24 cellular contexts compared by ENCODE assay signal in genomic region chr20:32855387-32855786, GRCh38. TPM values are rescaled to one million over a fixed set of nuclear protein-coding genes. Genes with fewer than 3 reads are reported as not detected.
A peak's percentile ranks its signal among the peaks of the same experiment; 100 is the strongest.
DNase-seq lines count a peak whose midpoint lies in the region; ATAC-seq and TF ChIP-seq lines count a peak whose summit lies in the region.
"Had no signal": no experiment of that assay in that cellular context is flagged by ENCODE, and none has a peak within 500 bp of the region (broad histone marks: within the 10 kb centered on the region; RNA-seq: fewer than 3 reads in every experiment).

No MANE protein-coding gene starts in this region.

- peaks cover 30% of the 10 kb centered on the region for H3K36me3 Mint-ChIP-seq in activated CD8-positive, alpha-beta memory T cell treated with anti-CD3 and anti-CD28 coated beads, Interleukin-2, amount 10 ng/mL, durations not matched to agents 7 days and 5 days
- H3K36me3 Mint-ChIP-seq in H9 (ENCODE audit: insufficient read depth in 1 of 3, low read depth in 3 of 3) = peaks cover 4 to 48% (median 24%) of the 10 kb centered on the region in 3 experiments; a peak in 5 of 7 replicates
- H3K36me3 Mint-ChIP-seq in activated T-helper 17 cell treated with anti-CD3 and anti-CD28 coated beads, Interleukin-2, amount 50 U/mL, for 72 hours (ENCODE audit: low read depth) = peaks cover 87% of the 10 kb centered on the region
- peaks cover 36% of the 10 kb centered on the region for H3K36me3 Mint-ChIP-seq in nephron progenitor cell (ENCODE audit: low read depth)

- H4K8ac ChIP-seq in H9 (replicated peaks; ENCODE audit: insufficient read length, low read depth, low read length) = no peak overlapping the region

- no peak overlapping the region for H4K91ac ChIP-seq in H9 (ENCODE audit: insufficient read length, low read depth, low read length)

- H3K23me2 ChIP-seq in H9 (ENCODE audit: insufficient read length, low read depth, low read length, poor library complexity, severe bottlenecking) = no peaks in the 10 kb centered on the region

- H3K4ac ChIP-seq in H9 (ENCODE audit: low read depth, low read length) = no peak overlapping the region

- no peaks in the 10 kb centered on the region for H3K27me3 Mint-ChIP-seq in activated CD8-positive, alpha-beta memory T cell treated with anti-CD3 and anti-CD28 coated beads, Interleukin-2, amount 10 ng/mL, durations not matched to agents 7 days and 5 days
- H3K27me3 Mint-ChIP-seq in H9 (ENCODE audit: low read depth) = no peaks in the 10 kb centered on the region
- H3K27me3 Mint-ChIP-seq in activated T-helper 17 cell treated with anti-CD3 and anti-CD28 coated beads, Interleukin-2, amount 50 U/mL, for 72 hours = no peaks in the 10 kb centered on the region
- no peaks in the 10 kb centered on the region for H3K27me3 Mint-ChIP-seq in nephron progenitor cell (ENCODE audit: low read depth, poor library complexity)

- H3K27ac Mint-ChIP-seq in activated CD8-positive, alpha-beta memory T cell treated with anti-CD3 and anti-CD28 coated beads, Interleukin-2, amount 10 ng/mL, durations not matched to agents 7 days and 5 days = peak overlapping the region; percentile 27
- peak overlapping the region; percentile 2 to 64 (median 54); a peak in 5 of 7 replicates for H3K27ac Mint-ChIP-seq in H9
- peak overlapping the region; percentile 87 for H3K27ac Mint-ChIP-seq in activated T-helper 17 cell treated with anti-CD3 and anti-CD28 coated beads, Interleukin-2, amount 50 U/mL, for 72 hours
- H3K27ac Mint-ChIP-seq in nephron progenitor cell = peak overlapping the region; percentile 54
- H3K27ac Mint-ChIP-seq: T-helper 1 cell treated with Interleukin-12 subunit alpha and Interleukin-12 subunit beta and Interleukin-4 antibody, amounts not matched to agents 30 μg/mL and 1 μg/mL, for 36 hours had no signal

- peaks cover 20% of the 10 kb centered on the region for H3K4me1 Mint-ChIP-seq in activated CD8-positive, alpha-beta memory T cell treated with anti-CD3 and anti-CD28 coated beads, Interleukin-2, amount 10 ng/mL, durations not matched to agents 7 days and 5 days
- H3K4me1 Mint-ChIP-seq in H9 (peaks cover 34 to 37% of the 10 kb centered on the region in 2 experiments), nephron progenitor cell (peaks cover 39% of the 10 kb centered on the region)
- H3K4me1 Mint-ChIP-seq in activated T-helper 17 cell treated with anti-CD3 and anti-CD28 coated beads, Interleukin-2, amount 50 U/mL, for 72 hours = peaks cover 9% of the 10 kb centered on the region

- CTCF ChIA-PET in activated CD8-positive, alpha-beta memory T cell treated with anti-CD3 and anti-CD28 coated beads, Interleukin-2, amount 10 ng/mL, durations not matched to agents 7 days and 5 days (lab: Charles Lee) = interaction anchor here (0.7 kb wide), 1 partner anchor 739 kb away, joined by 3 read pairs; no protein-coding TSS in a partner anchor

- no peaks in the 10 kb centered on the region for H3K9me3 Mint-ChIP-seq in activated CD8-positive, alpha-beta memory T cell treated with anti-CD3 and anti-CD28 coated beads, Interleukin-2, amount 10 ng/mL, durations not matched to agents 7 days and 5 days (ENCODE audit: low read depth)
- no peaks in the 10 kb centered on the region for H3K9me3 Mint-ChIP-seq in H9
- no peaks in the 10 kb centered on the region for H3K9me3 Mint-ChIP-seq in activated T-helper 17 cell treated with anti-CD3 and anti-CD28 coated beads, Interleukin-2, amount 50 U/mL, for 72 hours
- no peaks in the 10 kb centered on the region for H3K9me3 Mint-ChIP-seq in nephron progenitor cell
- H3K9me3 Mint-ChIP-seq: T-helper 1 cell treated with Interleukin-12 subunit alpha and Interleukin-12 subunit beta and Interleukin-4 antibody, amounts not matched to agents 30 μg/mL and 1 μg/mL, for 36 hours had no signal

- H2BK120ac ChIP-seq in H9 (ENCODE audit: low read depth, low read length, poor library complexity, severe bottlenecking) = no peak overlapping the region

- H2AK5ac ChIP-seq in H9 (ENCODE audit: insufficient read length, low read length) = no peak overlapping the region

- H2BK12ac ChIP-seq in H9 (ENCODE audit: insufficient read length, low read depth, low read length) = no peak overlapping the region

- no peak overlapping the region for H4K5ac ChIP-seq in H9 (ENCODE audit: insufficient read length, low read depth, low read length)

- no peaks in the 10 kb centered on the region for H3K27me3 ChIP-seq in H9 (ENCODE audit: insufficient read depth, low read length)
- H3K27me3 ChIP-seq: right atrium auricular region, SJSA1, suprapubic skin, vagina had no signal

- no peak for DNase-seq in activated CD8-positive, alpha-beta memory T cell treated with anti-CD3 and anti-CD28 coated beads, Interleukin-2, amount 10 ng/mL, durations not matched to agents 7 days and 5 days
- DNase-seq in activated CD8-positive, alpha-beta memory T cell treated with anti-CD3 and anti-CD28 coated beads, Interleukin-2, amount 50 U/mL, for 48 hours = no peak
- DNase-seq in H9 (no peak), nephron progenitor cell (no peak), SHP77 (lab: John Stamatoyannopoulos, UW) (no peak), head of caudate nucleus (no peak)
- DNase-seq: ACHN; activated CD8-positive, alpha-beta memory T cell treated with anti-CD3 and anti-CD28 coated beads for 24 hours; DMS53; kidney; NCI-H2227 treated with DMSO at 0.1 percent for 48 hours; NCI-H748 treated with DMSO at 0.1 percent for 48 hours; PC-3; stimulated activated CD8-positive, alpha-beta memory T cell treated with anti-CD3 and anti-CD28 coated beads, Interleukin-4, amount 100 ng/mL, for 48 hours had no signal

- no peak overlapping the region for H3K23ac ChIP-seq in H9 (ENCODE audit: insufficient read length, low read depth, low read length)

- H3K79me2 ChIP-seq in H9 (ENCODE audit: insufficient read depth, low read length) = no peaks in the 10 kb centered on the region

- no peaks in the 10 kb centered on the region for H4K20me1 ChIP-seq in H9 (ENCODE audit: control insufficient read depth, insufficient read depth, insufficient read length)

- no peaks in the 10 kb centered on the region for H3K9me3 ChIP-seq in H9 (ENCODE audit: control insufficient read depth, low read depth, low read length)
- H3K9me3 ChIP-seq: right atrium auricular region, SJSA1, suprapubic skin, vagina had no signal

- H3K9ac ChIP-seq in H9 (ENCODE audit: extremely low read depth, insufficient read length, low read length) = no peak overlapping the region

- H2BK5ac ChIP-seq in H9 (ENCODE audit: insufficient read length, low read length) = no peak overlapping the region

- H2BK20ac ChIP-seq in H9 (ENCODE audit: low read depth, low read length, poor library complexity, severe bottlenecking) = no peak overlapping the region

- no peak overlapping the region for H2AFZ ChIP-seq in H9 (ENCODE audit: low read length)

- peaks cover 14% of the 10 kb centered on the region; the same call in 1 of the 2 replicates for H3K4me1 ChIP-seq in H9 (ENCODE audit: insufficient read depth, low read length)
- H3K4me1 ChIP-seq: right atrium auricular region, SJSA1, vagina had no signal

- WGBS in H9 (ENCODE audit: extremely low coverage, insufficient read length, low lambda C conversion rate) = no CpG with 5 or more reads among the region's 7 CpGs

- intact Hi-C loops in head of caudate nucleus (cut with DNase I) = no loop called here

- H3K4me2 ChIP-seq in H9 (ENCODE audit: insufficient read depth, insufficient read length, low read length) = no peak overlapping the region

- TF ChIP-seq CTCF in H9 (conservative IDR thresholded peaks at IDR 0.05) = no peak
- TF ChIP-seq CTCF in nephron progenitor cell (IDR thresholded peaks at IDR 0.05) = no peak

- H3K4me3 Mint-ChIP-seq in activated CD8-positive, alpha-beta memory T cell treated with anti-CD3 and anti-CD28 coated beads, Interleukin-2, amount 10 ng/mL, durations not matched to agents 7 days and 5 days = no peak overlapping the region
- H3K4me3 Mint-ChIP-seq in H9 (no peak overlapping the region), nephron progenitor cell (no peak overlapping the region)
- H3K4me3 Mint-ChIP-seq in activated T-helper 17 cell treated with anti-CD3 and anti-CD28 coated beads, Interleukin-2, amount 50 U/mL, for 72 hours = peak overlapping the region; percentile 41
- H3K4me3 Mint-ChIP-seq: T-helper 1 cell treated with Interleukin-12 subunit alpha and Interleukin-12 subunit beta and Interleukin-4 antibody, amounts not matched to agents 30 μg/mL and 1 μg/mL, for 36 hours had no signal

- H3T11ph ChIP-seq in H9 (ENCODE audit: low read length) = no peak overlapping the region

- H3K27ac ChIP-seq in H9 (ENCODE audit: insufficient read length, low read depth, low read length) = no peak overlapping the region
- H3K27ac ChIP-seq: right atrium auricular region, SJSA1, suprapubic skin, vagina, VCaP had no signal

- H3K79me1 ChIP-seq in H9 (ENCODE audit: insufficient read depth, low read depth, low read length, poor library complexity, severe bottlenecking) = no peaks in the 10 kb centered on the region

- no peak overlapping the region for H3K14ac ChIP-seq in H9 (ENCODE audit: insufficient read depth, low read length)

- H3K18ac ChIP-seq in H9 (ENCODE audit: insufficient read length, low read depth, low read length) = no peak overlapping the region

- H3K56ac ChIP-seq in H9 (ENCODE audit: insufficient read length, low read depth, low read length) = no peak overlapping the region

- no peak for ATAC-seq in activated CD8-positive, alpha-beta memory T cell treated with anti-CD3 and anti-CD28 coated beads, Interleukin-2, amount 10 ng/mL, durations not matched to agents 7 days and 5 days
- no peak for ATAC-seq in activated T-helper 17 cell treated with anti-CD3 and anti-CD28 coated beads, Interleukin-2, amount 50 U/mL, for 72 hours (replicated peaks)
- no peak for ATAC-seq in HG02678 (IDR thresholded peaks at IDR 0.05; ENCODE audit: unreplicated experiment)
- ATAC-seq: PC-3 had no signal

- H2BK15ac ChIP-seq in H9 (ENCODE audit: low read depth, low read length) = no peak overlapping the region

RNA-seq across cellular contexts. Expression of gene EFCAB8, which starts 3.3 kb away (rescaled TPM):
- total RNA-seq in activated CD8-positive, alpha-beta memory T cell treated with anti-CD3 and anti-CD28 coated beads, Interleukin-2, amount 10 ng/mL, durations not matched to agents 7 days and 5 days = 1 to 10 TPM in 1 of 2 experiments, under 1 TPM in 1; 0.30 to 1.1 TPM
- 0.09 TPM in 1 of 2 replicates, not detected in the other for total RNA-seq in H9 (2021)
- under 1 TPM; 0.19 to 0.45 TPM for total RNA-seq in activated T-helper 17 cell treated with anti-CD3 and anti-CD28 coated beads, Interleukin-2, amount 50 U/mL, for 72 hours
- total RNA-seq: cardiac septum, frontal cortex, PC-3, right atrium auricular region, vagina had no signal

RNA-seq across cellular contexts. Expression of gene MAPRE1, which starts 35.6 kb away (rescaled TPM):
- total RNA-seq in activated CD8-positive, alpha-beta memory T cell treated with anti-CD3 and anti-CD28 coated beads, Interleukin-2, amount 10 ng/mL, durations not matched to agents 7 days and 5 days = 100 to 1,000 TPM; 114 to 149 TPM
- 286 and 289 TPM in 2 replicates for total RNA-seq in H9 (2021)
- total RNA-seq in activated T-helper 17 cell treated with anti-CD3 and anti-CD28 coated beads, Interleukin-2, amount 50 U/mL, for 72 hours = 100 to 1,000 TPM in 1 of 2 donors, 10 to 100 TPM in 1; 77.3 to 141 TPM

Comparison
In these comparisons a context has a peak if more than half of its experiments do, and no peak if none do; other contexts are left out.
1. H3K27ac Mint-ChIP-seq: peak in every context shown above with its lines; median percentile 87 in activated T-helper 17 cell treated with anti-CD3 and anti-CD28 coated beads, Interleukin-2, amount 50 U/mL, for 72 hours; 54 in H9; 54 in nephron progenitor cell; 27 in activated CD8-positive, alpha-beta memory T cell treated with anti-CD3 and anti-CD28 coated beads, Interleukin-2, amount 10 ng/mL, durations not matched to agents 7 days and 5 days.